Comparison of ENCODE assay signal across 8 cellular contexts in the genomic region with DNA sequence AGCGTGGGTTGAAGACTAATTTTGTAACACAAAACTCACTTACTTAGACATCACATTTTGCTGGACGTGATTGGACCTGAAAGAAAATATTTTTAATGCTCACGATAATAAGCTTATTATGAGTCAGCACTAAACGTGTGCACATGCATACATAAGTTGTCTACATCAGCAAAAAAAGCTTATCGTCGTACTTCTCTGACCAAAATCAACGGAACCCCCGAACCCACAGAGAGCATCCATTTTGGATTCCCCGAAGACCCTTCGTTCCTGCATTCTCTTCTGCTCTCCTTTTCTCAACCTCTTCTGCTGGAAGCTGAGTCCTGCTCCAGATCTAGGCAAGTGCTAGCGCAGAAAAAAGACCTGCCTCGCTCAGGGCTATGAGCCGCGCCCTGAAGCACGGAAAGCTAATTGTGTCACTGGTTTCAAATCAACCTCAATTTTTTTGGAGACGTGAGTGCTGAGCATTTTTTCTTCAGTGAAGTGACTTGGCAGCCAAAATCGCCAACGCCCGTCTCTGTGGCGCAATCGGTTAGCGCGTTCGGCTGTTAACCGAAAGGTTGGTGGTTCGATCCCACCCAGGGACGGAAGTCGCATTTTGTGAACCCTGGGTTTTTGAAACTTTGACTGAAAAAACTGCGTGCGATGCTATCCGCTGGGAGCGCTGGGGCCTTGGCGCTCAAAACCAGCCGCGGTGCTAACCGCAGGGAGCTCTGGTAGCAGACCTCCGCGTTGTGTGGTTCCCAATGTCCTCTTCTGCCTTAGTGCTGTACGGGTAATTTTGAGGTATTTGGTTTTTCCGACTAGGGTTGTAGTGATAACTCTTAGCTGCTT. TPM values are rescaled to one million over a fixed set of nuclear protein-coding genes. Genes with fewer than 3 reads are reported as not detected.
DNase-seq lines count a peak whose midpoint lies in the region; ATAC-seq and TF ChIP-seq lines count a peak whose summit lies in the region.
"Not testable (repeated sequence)": the region's sequence is repeated elsewhere in the genome, so short reads cannot be mapped to it uniquely, and the experiment has no call there.

No MANE protein-coding gene starts in this region.

- H3K4me3 ChIP-seq in kidney epithelial cell (ENCODE audit: low read depth, low read length): peak overlapping the region; percentile 46

- DNase-seq in AG08395 (ENCODE audit: low spot score) (peak; percentile 51), NCI-H446 treated with DMSO at 0.1 percent for 48 hours (lab: John Stamatoyannopoulos, UW) (peak; percentile 73), cerebellum (ENCODE audit: low spot score) (peak; percentile 50)
- DNase-seq in activated CD4-positive, alpha-beta T cell treated with anti-CD3 and anti-CD28 coated beads for 24 hours (ENCODE audit: low read depth in 2 of 2): peak; percentile 92 to 99
- DNase-seq in kidney epithelial cell (ENCODE audit: low read depth): not testable (repeated sequence)
- peak; percentile 77 to 98 for DNase-seq in stimulated activated CD4-positive, alpha-beta T cell treated with anti-CD3 and anti-CD28 coated beads, Interleukin-15, amount 100 ng/mL, for 1 hour (ENCODE audit: low read depth in 1 of 2, low spot score in 1 of 2)

- ATAC-seq in GM18873 (IDR thresholded peaks at IDR 0.05; ENCODE audit: low FRiP score, unreplicated experiment) (peak; percentile 48), HG03135 (IDR thresholded peaks at IDR 0.05; ENCODE audit: unreplicated experiment) (peak; percentile 52)

- not testable (repeated sequence) for TF ChIP-seq CTCF in kidney epithelial cell (IDR thresholded peaks at IDR 0.05; ENCODE audit: insufficient read depth, low read length, poor library complexity, severe bottlenecking)

- not testable (repeated sequence) for H3K27me3 ChIP-seq in kidney epithelial cell (ENCODE audit: control insufficient read depth, insufficient read depth, low read length)

- not testable (repeated sequence) for H3K36me3 ChIP-seq in kidney epithelial cell (ENCODE audit: control insufficient read depth, insufficient read depth, low read length)

RNA-seq across cellular contexts. Expression of a gene that starts 9.7 kb away (rescaled TPM):
- total RNA-seq in cerebellum (6.7 TPM), kidney epithelial cell (0.79 TPM in 1 of 2 replicates, not detected in the other)

RNA-seq across cellular contexts. Expression of a gene that starts 15.6 kb away (rescaled TPM):
- 0.27 TPM for total RNA-seq in cerebellum
- total RNA-seq in kidney epithelial cell: 0.84 TPM in 1 of 2 replicates, not detected in the other

RNA-seq across cellular contexts. Expression of a gene that starts 34.7 kb away (rescaled TPM):
- total RNA-seq in cerebellum (7.4 TPM), kidney epithelial cell (0.04 and 0.48 TPM in 2 replicates)
